ENCODE assay signal across 8 cellular contexts in the genomic region with DNA sequence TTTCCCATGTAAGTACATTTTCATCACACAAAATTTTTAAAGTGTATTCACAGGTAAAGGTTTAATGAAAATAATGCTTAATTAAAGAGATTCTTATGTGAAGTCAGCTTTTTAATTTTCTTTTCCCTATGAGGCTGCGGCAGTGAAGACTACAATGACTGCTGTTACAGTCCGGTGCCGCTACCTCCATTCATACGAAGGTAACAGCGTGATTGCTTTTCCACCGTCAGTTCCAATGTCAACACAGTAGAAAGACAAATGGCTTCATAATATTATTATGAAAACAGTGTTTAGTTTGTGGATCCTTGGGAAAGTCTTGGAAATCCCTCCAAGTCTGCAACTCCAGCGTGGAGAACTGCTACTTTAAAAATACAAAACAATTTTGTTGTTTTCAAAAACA.
"Had no signal": no experiment of that assay in that cellular context is flagged by ENCODE, and none has a peak within 500 bp of the region (broad histone marks: within the 10 kb centered on the region; RNA-seq: fewer than 3 reads in every experiment).

No MANE protein-coding gene starts in this region.

- H3K27ac ChIP-seq: GM23248, HL-60 had no signal

- H3K36me3 ChIP-seq: HAP-1 had no signal

- H3K9me3 ChIP-seq: HAP-1 had no signal

- DNase-seq: GM23248, GOT3, H7, HFFc6 had no signal

- H3K4me3 ChIP-seq: GM23248, HAP-1 had no signal

- ATAC-seq: HCT116, HepG2 had no signal

- H3K4me1 ChIP-seq: HAP-1 had no signal

- FAIRE-seq: HepG2 had no signal
